Comparison of ENCODE assay signal across 8 cellular contexts in the genomic region with DNA sequence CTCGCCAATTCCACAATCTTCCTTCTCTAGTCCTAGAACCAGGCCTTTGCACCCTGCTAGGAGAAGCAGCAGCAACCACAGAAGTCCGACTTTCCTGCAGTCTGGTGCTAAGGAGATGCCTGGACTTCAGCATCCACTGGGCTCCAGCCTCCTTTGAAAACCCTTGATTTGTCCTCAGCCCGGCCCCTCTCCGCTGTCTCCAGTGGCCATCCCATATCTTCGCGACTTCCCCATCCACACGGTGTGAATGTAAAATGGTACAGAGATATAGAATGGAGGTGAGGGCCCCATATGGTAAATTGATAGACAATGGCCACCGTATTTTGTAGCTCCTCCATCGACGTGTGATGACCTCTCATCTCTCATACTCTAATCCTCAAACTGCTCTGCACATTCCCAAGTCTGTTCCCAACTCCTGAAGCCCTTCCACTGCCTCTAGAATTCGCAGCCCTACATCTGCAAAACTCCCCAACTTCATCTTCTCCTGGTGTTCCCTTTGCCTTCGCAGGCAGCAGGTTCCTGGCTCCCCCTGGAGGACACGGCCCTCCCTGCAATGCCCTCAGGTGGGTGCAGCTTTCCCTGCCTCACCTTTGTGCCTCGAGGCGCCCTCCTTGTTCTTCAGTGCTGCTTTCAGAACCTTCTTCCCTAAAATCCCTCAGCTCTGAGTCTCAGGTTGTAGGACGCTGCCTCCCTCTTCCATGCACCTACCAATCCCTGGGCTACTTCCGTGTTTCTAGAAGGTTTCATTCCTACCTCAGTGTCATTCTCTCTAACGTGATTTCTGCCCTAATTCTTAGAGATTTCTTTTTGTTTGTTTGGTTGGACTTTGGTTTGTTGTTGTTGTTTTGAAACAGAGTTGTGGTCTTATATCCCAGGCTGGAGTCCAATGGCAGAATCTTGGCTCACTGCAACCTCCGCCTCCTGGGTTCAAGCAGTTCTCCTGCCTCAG. TPM values are rescaled to one million over a fixed set of nuclear protein-coding genes. Genes with fewer than 3 reads are reported as not detected.
DNase-seq lines count a peak whose midpoint lies in the region; ATAC-seq and TF ChIP-seq lines count a peak whose summit lies in the region.

No MANE protein-coding gene starts in this region.

- intact Hi-C loops in MCF 10A (cut with micrococcal nuclease): loop anchor here (2.0 to 5.0 kb wide), 2 partner anchors 141 to 279 kb away; partner anchors contain the start of gene ASIC1
- intact Hi-C loops in left lung (cut with DNase I): loop anchor here in 1 of 2 donors (2.0 kb wide), 1 partner anchor 61 kb away; no protein-coding TSS in a partner anchor

- no peak overlapping the region for H3K27ac ChIP-seq in DOHH2 (ENCODE audit: low read depth, low read length)
- H3K27ac ChIP-seq in left lung: no peak overlapping the region

- H3F3A ChIP-seq in DOHH2 (ENCODE audit: control insufficient read depth, insufficient read depth): no peaks in the 10 kb centered on the region

- no peak overlapping the region for H3K4me2 ChIP-seq in DOHH2 (ENCODE audit: low read length)

- DNase-seq in LHCN-M2 (ENCODE audit: low read depth): peak; percentile 19
- DNase-seq in WTC11 (ENCODE audit: low spot score): peak; percentile 90
- DNase-seq in MCF 10A (ENCODE audit: unreplicated experiment): peak; percentile 60
- DNase-seq in left lung: peak in 1 of 2 donors; percentile 85
- peak; percentile 43 for DNase-seq in stimulated activated CD8-positive, alpha-beta memory T cell treated with anti-CD3 and anti-CD28 coated beads, Interleukin-12 subunit alpha, Interleukin-12 subunit beta, amount 100 ng/mL, for 24 hours (ENCODE audit: extremely low read depth)
- DNase-seq in SKM-1 (lab: John Stamatoyannopoulos, UW; ENCODE audit: unreplicated experiment): no peak

- no peak overlapping the region for H3K27ac Mint-ChIP-seq in WTC11
- H3K27ac Mint-ChIP-seq in MCF 10A (ENCODE audit: low read depth, unreplicated experiment): no peak overlapping the region

- BruUV-seq in MCF 10A (replicated peaks; lab: Mats Ljungman, UMichigan): no TSS peak

- H3K9me3 Mint-ChIP-seq in WTC11 (no peaks in the 10 kb centered on the region), MCF 10A (ENCODE audit: unreplicated experiment) (no peaks in the 10 kb centered on the region)

- no peaks in the 10 kb centered on the region for H4K20me1 ChIP-seq in DOHH2 (ENCODE audit: control insufficient read depth, insufficient read depth, low read depth, low read length)

- H3K9me3 ChIP-seq in DOHH2 (ENCODE audit: control insufficient read depth, insufficient read depth, low read length): no peaks in the 10 kb centered on the region
- no peaks in the 10 kb centered on the region for H3K9me3 ChIP-seq in left lung

- peaks cover 20% of the 10 kb centered on the region for H3K27me3 Mint-ChIP-seq in WTC11 (ENCODE audit: low read depth)
- H3K27me3 Mint-ChIP-seq in MCF 10A (ENCODE audit: insufficient read depth, unreplicated experiment): peaks cover 22% of the 10 kb centered on the region

- no peak overlapping the region for H3K4me3 Mint-ChIP-seq in WTC11
- no peak overlapping the region for H3K4me3 Mint-ChIP-seq in MCF 10A (ENCODE audit: unreplicated experiment)

- H3K79me2 ChIP-seq in DOHH2 (ENCODE audit: control insufficient read depth, low read length): no peaks in the 10 kb centered on the region

- H3K4me3 ChIP-seq in DOHH2 (ENCODE audit: low read length) (no peak overlapping the region), left lung (no peak overlapping the region)

- peak; percentile 89 for ATAC-seq in WTC11
- ATAC-seq in left lung: peak; percentile 80
- no peak for ATAC-seq in HG03139 (IDR thresholded peaks at IDR 0.05; ENCODE audit: unreplicated experiment)

- CTCF ChIA-PET in WTC11 (lab: Charles Lee) (interaction anchor here (0.6 to 3.2 kb wide), 43 partner anchors 9 to 292 kb away, joined by 3 to 33 read pairs (median 4); partner anchors contain the start of genes AQP5, BCDIN3D, NCKAP5L and PRPF40B), MCF 10A (lab: Yijun Ruan, JAX) (interaction anchor here (0.7 to 5.2 kb wide), 26 partner anchors 8 to 553 kb away, joined by 3 to 57 read pairs (median 4); partner anchors contain the start of genes BCDIN3D, NCKAP5L and SMARCD1)

- H3K4me1 Mint-ChIP-seq in WTC11 (peaks cover 17% of the 10 kb centered on the region), MCF 10A (ENCODE audit: insufficient read depth, unreplicated experiment) (peaks cover 17% of the 10 kb centered on the region)

- POLR2A ChIA-PET in WTC11 (lab: Charles Lee) (interaction anchor here (1.1 kb wide), 1 partner anchor 50 kb away, joined by 4 read pairs; the partner anchor contains the start of gene NCKAP5L), MCF 10A (lab: Yijun Ruan, JAX) (interaction anchor here (0.8 to 1.8 kb wide), 4 partner anchors 10 to 65 kb away, joined by 4 to 10 read pairs (median 4); partner anchors contain the start of genes BCDIN3D and TMBIM6)

- peaks cover 24% of the 10 kb centered on the region for H3K27me3 ChIP-seq in DOHH2 (ENCODE audit: control insufficient read depth, low read length)
- peaks cover 0 to 5% of the 10 kb centered on the region in 2 donors for H3K27me3 ChIP-seq in left lung

- TF ChIP-seq CTCF in DOHH2 (IDR thresholded peaks at IDR 0.05; ENCODE audit: low read depth, low read length, poor library complexity, severe bottlenecking) (peak; percentile 94), WTC11 (IDR thresholded peaks at IDR 0.05) (peak; percentile 69), MCF 10A (IDR thresholded peaks at IDR 0.05; ENCODE audit: unreplicated experiment) (peak; percentile 77), left lung (IDR thresholded peaks at IDR 0.05) (peak; percentile 51 to 77)

- H3K36me3 Mint-ChIP-seq in WTC11 (no peaks in the 10 kb centered on the region), MCF 10A (ENCODE audit: insufficient read depth, unreplicated experiment) (no peaks in the 10 kb centered on the region)

- no peaks in the 10 kb centered on the region for H3K36me3 ChIP-seq in DOHH2 (ENCODE audit: control insufficient read depth, low read length)
- H3K36me3 ChIP-seq in left lung: no peaks in the 10 kb centered on the region

- peaks cover 8% of the 10 kb centered on the region for H3K4me1 ChIP-seq in DOHH2 (ENCODE audit: control insufficient read depth, low read length)
- peaks cover 0 to 9% of the 10 kb centered on the region in 2 donors for H3K4me1 ChIP-seq in left lung

- no peaks in the 10 kb centered on the region for H3K9me2 ChIP-seq in DOHH2 (replicated peaks; ENCODE audit: control insufficient read depth, low read length)

TF ChIP-seq in WTC11, 78 proteins besides CTCF, POLR2A, EP300 and RAD21 (continues in another document):
- TF ChIP-seq TEAD1 (CRISPR knock-in tag; IDR thresholded peaks at IDR 0.05) (no peak), MAX (CRISPR knock-in tag; IDR thresholded peaks at IDR 0.05) (peak; percentile 46; the same call in 1 of the 2 replicates), ZNF263 (CRISPR knock-in tag; IDR thresholded peaks at IDR 0.05; ENCODE audit: low read depth) (no peak), NFE2L1 (CRISPR knock-in tag; IDR thresholded peaks at IDR 0.05) (peak; percentile 15; the same call in 1 of the 2 replicates), SP1 (CRISPR knock-in tag; conservative IDR thresholded peaks at IDR 0.05) (0 out of 2 replicates have a peak, but pooled peaks have one; percentile 26), HMGA2 (CRISPR knock-in tag; IDR thresholded peaks at IDR 0.05) (no peak)
- TF ChIP-seq, protein P1, sequence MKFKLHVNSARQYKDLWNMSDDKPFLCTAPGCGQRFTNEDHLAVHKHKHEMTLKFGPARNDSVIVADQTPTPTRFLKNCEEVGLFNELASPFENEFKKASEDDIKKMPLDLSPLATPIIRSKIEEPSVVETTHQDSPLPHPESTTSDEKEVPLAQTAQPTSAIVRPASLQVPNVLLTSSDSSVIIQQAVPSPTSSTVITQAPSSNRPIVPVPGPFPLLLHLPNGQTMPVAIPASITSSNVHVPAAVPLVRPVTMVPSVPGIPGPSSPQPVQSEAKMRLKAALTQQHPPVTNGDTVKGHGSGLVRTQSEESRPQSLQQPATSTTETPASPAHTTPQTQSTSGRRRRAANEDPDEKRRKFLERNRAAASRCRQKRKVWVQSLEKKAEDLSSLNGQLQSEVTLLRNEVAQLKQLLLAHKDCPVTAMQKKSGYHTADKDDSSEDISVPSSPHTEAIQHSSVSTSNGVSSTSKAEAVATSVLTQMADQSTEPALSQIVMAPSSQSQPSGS (CRISPR knock-in tag; IDR thresholded peaks at IDR 0.05; ENCODE audit: borderline replicate concordance, low read depth): no peak

RNA-seq across cellular contexts. Expression of gene TMBIM6, which starts 36.7 kb away (rescaled TPM):
- total RNA-seq in LHCN-M2 (2014; rRNA removed): 413 and 429 TPM in 2 replicates
- polyA plus RNA-seq in LHCN-M2 (2012): 355 TPM
- 402 to 417 TPM (median 412 TPM) in 3 replicates for total RNA-seq in WTC11 (2021)
- 517 and 606 TPM in 2 replicates for total RNA-seq in MCF 10A (2022)
- 100 to 1,000 TPM; 791 to 876 TPM for total RNA-seq in left lung

RNA-seq across cellular contexts. Expression of gene NCKAP5L, which starts 50.1 kb away (rescaled TPM):
- total RNA-seq in LHCN-M2 (2014; rRNA removed) (27.8 and 29.8 TPM in 2 replicates), WTC11 (2021) (22.1 to 27.8 TPM (median 22.4 TPM) in 3 replicates), MCF 10A (2022) (19.9 and 23.1 TPM in 2 replicates), left lung (10 to 100 TPM; 28.2 to 29.9 TPM)
- 18.6 TPM for polyA plus RNA-seq in LHCN-M2 (2012)
